ENCODE assay signal across 12 cellular contexts in genomic region chr3:48477959-48478480, GRCh38. TPM values are rescaled to one million over a fixed set of nuclear protein-coding genes. Genes with fewer than 3 reads are reported as not detected.
A peak's percentile ranks its signal among the peaks of the same experiment; 100 is the strongest.
DNase-seq lines count a peak whose midpoint lies in the region; ATAC-seq and TF ChIP-seq lines count a peak whose summit lies in the region.
"Had no signal": no experiment of that assay in that cellular context is flagged by ENCODE, and none has a peak within 500 bp of the region (broad histone marks: within the 10 kb centered on the region; RNA-seq: fewer than 3 reads in every experiment).

No MANE protein-coding gene starts in this region.

- no peak for ATAC-seq in HG03442 (IDR thresholded peaks at IDR 0.05; ENCODE audit: unreplicated experiment)

- H2BK5ac ChIP-seq in neuronal stem cell (ENCODE audit: low read length): peak overlapping the region; percentile 53

- peaks cover 0 to 8% of the 10 kb centered on the region in 2 donors for H3K36me3 ChIP-seq in neuronal stem cell (replicated peaks in 1 of 2; ENCODE audit: control insufficient read depth in 2 of 2, insufficient read depth in 2 of 2, low read length in 2 of 2)
- no peaks in the 10 kb centered on the region for H3K36me3 ChIP-seq in testis (ENCODE audit: low read depth, missing control alignments)

- peak overlapping the region; percentile 71 for H3K14ac ChIP-seq in neuronal stem cell (ENCODE audit: low read length)

- H3K27ac ChIP-seq in neuronal stem cell (replicated peaks; ENCODE audit: low read length): no peak overlapping the region
- H3K27ac ChIP-seq in testis: no peak overlapping the region
- H3K27ac ChIP-seq: 22Rv1 had no signal

- no peak overlapping the region for H3K23ac ChIP-seq in neuronal stem cell (ENCODE audit: low read depth, low read length, poor library complexity)

- H2BK120ac ChIP-seq in neuronal stem cell (ENCODE audit: low read depth, low read length): no peak overlapping the region

- no peak overlapping the region for H2BK12ac ChIP-seq in neuronal stem cell (ENCODE audit: low read length)

- no peaks in the 10 kb centered on the region for H3K27me3 Mint-ChIP-seq in T-helper 1 cell treated with Interleukin-12 subunit alpha and Interleukin-12 subunit beta and Interleukin-4 antibody, amounts not matched to agents 30 μg/mL and 1 μg/mL, for 36 hours (ENCODE audit: low read depth)
- H3K27me3 Mint-ChIP-seq in activated T-helper 2 cell treated with anti-CD3 and anti-CD28 coated beads, Interferon-gamma antibody, Interleukin-2, Interleukin-4, amounts not matched to agents 10 μg/mL and 5 μg/mL and 100 μg/mL, durations not matched to agents 14 hours and 24 hours and 36 hours (ENCODE audit: low read depth): no peaks in the 10 kb centered on the region

- peaks cover 3% of the 10 kb centered on the region for H3K79me1 ChIP-seq in neuronal stem cell (ENCODE audit: low read depth, low read length)

- peak overlapping the region; percentile 98 for H3K27ac Mint-ChIP-seq in T-helper 1 cell treated with Interleukin-12 subunit alpha and Interleukin-12 subunit beta and Interleukin-4 antibody, amounts not matched to agents 30 μg/mL and 1 μg/mL, for 36 hours
- peak overlapping the region; percentile 94 for H3K27ac Mint-ChIP-seq in activated T-helper 2 cell treated with anti-CD3 and anti-CD28 coated beads, Interferon-gamma antibody, Interleukin-2, Interleukin-4, amounts not matched to agents 10 μg/mL and 5 μg/mL and 100 μg/mL, durations not matched to agents 14 hours and 24 hours and 36 hours

- H2AFZ ChIP-seq in neuronal stem cell (ENCODE audit: low read length): no peak overlapping the region

- H3K27me3 ChIP-seq in neuronal stem cell (ENCODE audit: control insufficient read depth in 3 of 3, insufficient read depth in 3 of 3, low read depth in 1 of 3, low read length in 3 of 3): no peaks in the 10 kb centered on the region
- H3K27me3 ChIP-seq in testis: no peaks in the 10 kb centered on the region

- WGBS in neuronal stem cell (ENCODE audit: extremely low coverage in 2 of 2, insufficient read length in 2 of 2, insufficient replicate concordance in 1 of 2), 2 donors: no CpG with 5 or more reads among the region's 8 CpGs
- WGBS in testis, 2 donors: 87 to 89% methylated on average over 6 to 8 of the region's 8 CpGs

- H3K9me3 Mint-ChIP-seq in T-helper 1 cell treated with Interleukin-12 subunit alpha and Interleukin-12 subunit beta and Interleukin-4 antibody, amounts not matched to agents 30 μg/mL and 1 μg/mL, for 36 hours: no peaks in the 10 kb centered on the region
- no peaks in the 10 kb centered on the region for H3K9me3 Mint-ChIP-seq in activated T-helper 2 cell treated with anti-CD3 and anti-CD28 coated beads, Interferon-gamma antibody, Interleukin-2, Interleukin-4, amounts not matched to agents 10 μg/mL and 5 μg/mL and 100 μg/mL, durations not matched to agents 14 hours and 24 hours and 36 hours

- H2AK5ac ChIP-seq in neuronal stem cell (ENCODE audit: low read depth, low read length): peak overlapping the region; percentile 63

- no peak for TF ChIP-seq CTCF in testis (IDR thresholded peaks at IDR 0.05)

- H3K18ac ChIP-seq in neuronal stem cell (ENCODE audit: low read length): peak overlapping the region; percentile 57

- H3K4ac ChIP-seq in neuronal stem cell (ENCODE audit: low read length): no peak overlapping the region

- H3K9ac ChIP-seq in neuronal stem cell (ENCODE audit: low read depth, low read length, poor library complexity): peak overlapping the region; percentile 21

- H4K91ac ChIP-seq in neuronal stem cell (ENCODE audit: low read depth, low read length, poor library complexity): no peak overlapping the region

- H3K4me3 Mint-ChIP-seq in T-helper 1 cell treated with Interleukin-12 subunit alpha and Interleukin-12 subunit beta and Interleukin-4 antibody, amounts not matched to agents 30 μg/mL and 1 μg/mL, for 36 hours: peak overlapping the region; percentile 99
- H3K4me3 Mint-ChIP-seq in activated T-helper 2 cell treated with anti-CD3 and anti-CD28 coated beads, Interferon-gamma antibody, Interleukin-2, Interleukin-4, amounts not matched to agents 10 μg/mL and 5 μg/mL and 100 μg/mL, durations not matched to agents 14 hours and 24 hours and 36 hours (ENCODE audit: low read depth): peak overlapping the region; percentile 77

- TF ChIP-seq POLR2A in testis (IDR thresholded peaks at IDR 0.05): no peak

- no peak overlapping the region for H4K8ac ChIP-seq in neuronal stem cell (ENCODE audit: low read depth, low read length)

- peak overlapping the region; percentile 49 for H2BK15ac ChIP-seq in neuronal stem cell (ENCODE audit: low read length)

- H3K4me3 ChIP-seq in GM08714 (ENCODE audit: low read length) (peak overlapping the region; percentile 49; the same call in 1 of the 2 replicates), neuronal stem cell (ENCODE audit: low read length in 2 of 2) (no peak overlapping the region), testis (no peak overlapping the region)

- H3K4me1 Mint-ChIP-seq in T-helper 1 cell treated with Interleukin-12 subunit alpha and Interleukin-12 subunit beta and Interleukin-4 antibody, amounts not matched to agents 30 μg/mL and 1 μg/mL, for 36 hours (ENCODE audit: low read depth): peaks cover 41% of the 10 kb centered on the region
- peaks cover 37% of the 10 kb centered on the region for H3K4me1 Mint-ChIP-seq in activated T-helper 2 cell treated with anti-CD3 and anti-CD28 coated beads, Interferon-gamma antibody, Interleukin-2, Interleukin-4, amounts not matched to agents 10 μg/mL and 5 μg/mL and 100 μg/mL, durations not matched to agents 14 hours and 24 hours and 36 hours (ENCODE audit: low read depth)

- H3K36me3 Mint-ChIP-seq in T-helper 1 cell treated with Interleukin-12 subunit alpha and Interleukin-12 subunit beta and Interleukin-4 antibody, amounts not matched to agents 30 μg/mL and 1 μg/mL, for 36 hours (ENCODE audit: low read depth): peaks cover 27% of the 10 kb centered on the region
- H3K36me3 Mint-ChIP-seq in activated T-helper 2 cell treated with anti-CD3 and anti-CD28 coated beads, Interferon-gamma antibody, Interleukin-2, Interleukin-4, amounts not matched to agents 10 μg/mL and 5 μg/mL and 100 μg/mL, durations not matched to agents 14 hours and 24 hours and 36 hours (ENCODE audit: low read depth): peaks cover 16% of the 10 kb centered on the region

- H3K9me3 ChIP-seq in neuronal stem cell (replicated peaks in 1 of 2; ENCODE audit: control insufficient read depth in 2 of 2, insufficient read depth in 1 of 2, low read depth in 1 of 2, low read length in 2 of 2): no peaks in the 10 kb centered on the region
- no peaks in the 10 kb centered on the region for H3K9me3 ChIP-seq in testis

- H3K4me2 ChIP-seq in neuronal stem cell (ENCODE audit: insufficient read depth, low read length, poor library complexity, severe bottlenecking): no peak overlapping the region

- intact Hi-C loops in activated T-helper 2 cell treated with anti-CD3 and anti-CD28 coated beads, Interferon-gamma antibody, Interleukin-2, Interleukin-4, amounts not matched to agents 10 μg/mL and 5 μg/mL and 100 μg/mL, durations not matched to agents 14 hours and 24 hours and 36 hours (cut with micrococcal nuclease): loop anchor here (10.0 kb wide), 1 partner anchor 157 kb away; the partner anchor contains the start of gene SLC26A6
- intact Hi-C loops in testis (cut with DNase I; ENCODE audit: low total_unique reads): no loop called here

- DNase-seq in T-helper 1 cell (no peak), neuronal stem cell (ENCODE audit: low spot score) (no peak), MV-4-11 (lab: John Stamatoyannopoulos, UW) (no peak), testis (no peak)
- DNase-seq in activated T-helper 2 cell treated with anti-CD3 and anti-CD28 coated beads, Interferon-gamma antibody, Interleukin-2, Interleukin-4, amounts not matched to agents 10 μg/mL and 5 μg/mL and 100 μg/mL, durations not matched to agents 14 hours and 24 hours and 36 hours (ENCODE audit: low spot score): no peak
- DNase-seq: central memory CD4-positive, alpha-beta T cell; NCI-H1092 treated with DMSO at 0.1 percent for 48 hours; retina had no signal

- H3K4me1 ChIP-seq in neuronal stem cell (ENCODE audit: control insufficient read depth in 2 of 2, insufficient read depth in 1 of 2, low read depth in 1 of 2, low read length in 2 of 2) (peaks cover 11% of the 10 kb centered on the region in 2 donors), testis (peaks cover 5% of the 10 kb centered on the region)

RNA-seq across cellular contexts. Expression of gene SHISA5, which starts 26.0 kb away (rescaled TPM):
- total RNA-seq in activated T-helper 2 cell treated with anti-CD3 and anti-CD28 coated beads, Interferon-gamma antibody, Interleukin-2, Interleukin-4, amounts not matched to agents 10 μg/mL and 5 μg/mL and 100 μg/mL, durations not matched to agents 14 hours and 24 hours and 36 hours: 65.6 and 69.5 TPM in 2 replicates
- polyA plus RNA-seq in neuronal stem cell (2013, experiment 1 of 2): 179 TPM
- polyA plus RNA-seq in neuronal stem cell (2013, experiment 2 of 2): 192 TPM
- total RNA-seq in testis: 100 to 1,000 TPM; 101 to 146 TPM
- polyA plus RNA-seq in testis (ENCODE audit: insufficient read depth, low read depth, low replicate concordance): 117 TPM

RNA-seq across cellular contexts. Expression of gene ATRIP, which starts 31.5 kb away (rescaled TPM):
- 16.9 and 17.5 TPM in 2 replicates for total RNA-seq in activated T-helper 2 cell treated with anti-CD3 and anti-CD28 coated beads, Interferon-gamma antibody, Interleukin-2, Interleukin-4, amounts not matched to agents 10 μg/mL and 5 μg/mL and 100 μg/mL, durations not matched to agents 14 hours and 24 hours and 36 hours
- 12.1 TPM for polyA plus RNA-seq in neuronal stem cell (2013, experiment 1 of 2)
- 12.0 TPM for polyA plus RNA-seq in neuronal stem cell (2013, experiment 2 of 2)
- 10 to 100 TPM; 25.0 to 26.3 TPM for total RNA-seq in testis
- 56.5 TPM for polyA plus RNA-seq in testis (ENCODE audit: insufficient read depth, low read depth, low replicate concordance)

RNA-seq across cellular contexts. Expression of gene TMA7, which starts 38.0 kb away (rescaled TPM):
- 270 and 289 TPM in 2 replicates for total RNA-seq in activated T-helper 2 cell treated with anti-CD3 and anti-CD28 coated beads, Interferon-gamma antibody, Interleukin-2, Interleukin-4, amounts not matched to agents 10 μg/mL and 5 μg/mL and 100 μg/mL, durations not matched to agents 14 hours and 24 hours and 36 hours
- 841 TPM for polyA plus RNA-seq in neuronal stem cell (2013, experiment 1 of 2)
- 834 TPM for polyA plus RNA-seq in neuronal stem cell (2013, experiment 2 of 2)
- total RNA-seq in testis: 100 to 1,000 TPM; 380 to 393 TPM
- polyA plus RNA-seq in testis (ENCODE audit: insufficient read depth, low read depth, low replicate concordance): 425 TPM

RNA-seq across cellular contexts. Expression of gene CCDC51, which starts 38.1 kb away (rescaled TPM):
- 22.2 and 23.7 TPM in 2 replicates for total RNA-seq in activated T-helper 2 cell treated with anti-CD3 and anti-CD28 coated beads, Interferon-gamma antibody, Interleukin-2, Interleukin-4, amounts not matched to agents 10 μg/mL and 5 μg/mL and 100 μg/mL, durations not matched to agents 14 hours and 24 hours and 36 hours
- polyA plus RNA-seq in neuronal stem cell (2013, experiment 1 of 2): 11.8 TPM
- 12.2 TPM for polyA plus RNA-seq in neuronal stem cell (2013, experiment 2 of 2)
- total RNA-seq in testis: 10 to 100 TPM; 11.7 to 16.0 TPM
- 16.0 TPM for polyA plus RNA-seq in testis (ENCODE audit: insufficient read depth, low read depth, low replicate concordance)

RNA-seq across cellular contexts. Expression of gene PLXNB1, which starts 48.1 kb away (rescaled TPM):
- 6.8 and 7.0 TPM in 2 replicates for total RNA-seq in activated T-helper 2 cell treated with anti-CD3 and anti-CD28 coated beads, Interferon-gamma antibody, Interleukin-2, Interleukin-4, amounts not matched to agents 10 μg/mL and 5 μg/mL and 100 μg/mL, durations not matched to agents 14 hours and 24 hours and 36 hours
- polyA plus RNA-seq in neuronal stem cell (2013, experiment 1 of 2): 99.5 TPM
- polyA plus RNA-seq in neuronal stem cell (2013, experiment 2 of 2): 94.2 TPM
- total RNA-seq in testis: 10 to 100 TPM; 70.2 to 79.2 TPM
- polyA plus RNA-seq in testis (ENCODE audit: insufficient read depth, low read depth, low replicate concordance): 41.5 TPM
